Comparison of ENCODE assay signal across 13 cellular contexts in genomic region chr1:202281316-202282016, GRCh38.
DNase-seq lines count a peak whose midpoint lies in the region; ATAC-seq, FAIRE-seq and TF ChIP-seq lines count a peak whose summit lies in the region.
"Had no signal": no experiment of that assay in that cellular context is flagged by ENCODE, and none has a peak within 500 bp of the region (broad histone marks: within the 10 kb centered on the region; RNA-seq: fewer than 3 reads in every experiment).

No MANE protein-coding gene starts in this region.

- H3K4me2 ChIP-seq in astrocyte (ENCODE audit: low read length), result peak overlapping the region; percentile 72

- peaks cover 56% of the 10 kb centered on the region for H3K4me1 ChIP-seq in astrocyte (ENCODE audit: insufficient read depth, low read length)
- H3K4me1 ChIP-seq in upper lobe of right lung, result peaks cover 25% of the 10 kb centered on the region
- H3K4me1 ChIP-seq: parathyroid adenoma had no signal

- H3K79me2 ChIP-seq in astrocyte (ENCODE audit: insufficient read depth, low read length), result no peaks in the 10 kb centered on the region
- H3K79me2 ChIP-seq: parathyroid adenoma had no signal

- no peaks in the 10 kb centered on the region for H4K20me1 ChIP-seq in astrocyte (ENCODE audit: insufficient read depth, low read length)

- peaks cover 55% of the 10 kb centered on the region for H3K4me1 Mint-ChIP-seq in astrocyte (ENCODE audit: low read depth, unreplicated experiment)
- H3K4me1 Mint-ChIP-seq in activated CD4-positive, alpha-beta T cell treated with anti-CD3 and anti-CD28 coated beads, Interleukin-2, amount 10 ng/mL, durations not matched to agents 24 days and 14 days, result peaks cover 10% of the 10 kb centered on the region

- TF ChIP-seq CTCF in astrocyte (IDR thresholded peaks at IDR 0.05; ENCODE audit: insufficient read depth, low read depth, low read length), result no peak
- TF ChIP-seq CTCF in upper lobe of right lung (IDR thresholded peaks at IDR 0.05), result no peak

- peak overlapping the region; percentile 89 for H3K27ac Mint-ChIP-seq in astrocyte (ENCODE audit: unreplicated experiment)
- H3K27ac Mint-ChIP-seq in activated CD4-positive, alpha-beta T cell treated with anti-CD3 and anti-CD28 coated beads, Interleukin-2, amount 10 ng/mL, durations not matched to agents 24 days and 14 days, result no peak overlapping the region
- H3K27ac Mint-ChIP-seq: T-helper 2 cell treated with Interferon-gamma antibody and Interleukin-4, amounts not matched to agents 5 μg/mL and 100 μg/mL, for 36 hours had no signal

- H3K36me3 Mint-ChIP-seq in astrocyte (ENCODE audit: low read depth, unreplicated experiment), result no peaks in the 10 kb centered on the region
- H3K36me3 Mint-ChIP-seq in activated CD4-positive, alpha-beta T cell treated with anti-CD3 and anti-CD28 coated beads, Interleukin-2, amount 10 ng/mL, durations not matched to agents 24 days and 14 days (ENCODE audit: low read depth), result no peaks in the 10 kb centered on the region

- FAIRE-seq in astrocyte (lab: Jason Lieb, UNC), result peak; percentile 41
- FAIRE-seq: frontal cortex had no signal

- ATAC-seq in upper lobe of right lung, result peak; percentile 12

- peak; percentile 20 for DNase-seq in activated CD4-positive, CD25-positive, alpha-beta regulatory T cell treated with anti-CD3 and anti-CD28 coated beads, Interleukin-2, amount 50 U/mL, for 72 hours
- DNase-seq in activated CD4-positive, CD25-positive, alpha-beta regulatory T cell (lab: John Stamatoyannopoulos, UW), result no peak
- DNase-seq in astrocyte (ENCODE audit: low read depth), result peak; percentile 87
- DNase-seq in hepatic stellate cell (ENCODE audit: low spot score), result peak; percentile 83
- DNase-seq in upper lobe of right lung, result no peak
- DNase-seq in activated CD4-positive, alpha-beta T cell treated with anti-CD3 and anti-CD28 coated beads, Interleukin-2, amount 10 ng/mL, durations not matched to agents 24 days and 14 days, result no peak
- no peak for DNase-seq in retina
- no peak for DNase-seq in NCI-H345 (lab: John Stamatoyannopoulos, UW)
- DNase-seq: NCI-H187 had no signal

- H3K9ac ChIP-seq in astrocyte (ENCODE audit: low read length), result peak overlapping the region; percentile 5
- H3K9ac ChIP-seq: parathyroid adenoma had no signal

- peaks cover 8% of the 10 kb centered on the region for H3K27me3 Mint-ChIP-seq in astrocyte (ENCODE audit: low read depth, unreplicated experiment)
- H3K27me3 Mint-ChIP-seq in activated CD4-positive, alpha-beta T cell treated with anti-CD3 and anti-CD28 coated beads, Interleukin-2, amount 10 ng/mL, durations not matched to agents 24 days and 14 days, result peaks cover 22% of the 10 kb centered on the region

- H3K27ac ChIP-seq in astrocyte (ENCODE audit: low read depth, low read length) (peak overlapping the region; percentile 57), upper lobe of right lung (peak overlapping the region; percentile 68)
- H3K27ac ChIP-seq: cardiac muscle cell, parathyroid adenoma had no signal

- peak overlapping the region; percentile 51 for H3K4me3 Mint-ChIP-seq in astrocyte (ENCODE audit: unreplicated experiment)
- H3K4me3 Mint-ChIP-seq in activated CD4-positive, alpha-beta T cell treated with anti-CD3 and anti-CD28 coated beads, Interleukin-2, amount 10 ng/mL, durations not matched to agents 24 days and 14 days, result no peak overlapping the region
- H3K4me3 Mint-ChIP-seq: T-helper 2 cell treated with Interferon-gamma antibody and Interleukin-4, amounts not matched to agents 5 μg/mL and 100 μg/mL, for 36 hours had no signal

- no peak overlapping the region for H2AFZ ChIP-seq in astrocyte (ENCODE audit: low read depth, low read length)
- H2AFZ ChIP-seq: parathyroid adenoma had no signal

- no peaks in the 10 kb centered on the region for H3K36me3 ChIP-seq in astrocyte (ENCODE audit: insufficient read depth, low read length)
- H3K36me3 ChIP-seq in upper lobe of right lung, result no peaks in the 10 kb centered on the region
- H3K36me3 ChIP-seq: cardiac muscle cell had no signal

- no peaks in the 10 kb centered on the region for H3K27me3 ChIP-seq in astrocyte (ENCODE audit: insufficient read depth, low read length)
- no peaks in the 10 kb centered on the region for H3K27me3 ChIP-seq in upper lobe of right lung
- H3K27me3 ChIP-seq: cardiac muscle cell had no signal

- no peaks in the 10 kb centered on the region for H3K9me3 Mint-ChIP-seq in astrocyte (ENCODE audit: unreplicated experiment)
- no peaks in the 10 kb centered on the region for H3K9me3 Mint-ChIP-seq in activated CD4-positive, alpha-beta T cell treated with anti-CD3 and anti-CD28 coated beads, Interleukin-2, amount 10 ng/mL, durations not matched to agents 24 days and 14 days
- H3K9me3 Mint-ChIP-seq: T-helper 2 cell treated with Interferon-gamma antibody and Interleukin-4, amounts not matched to agents 5 μg/mL and 100 μg/mL, for 36 hours had no signal

- intact Hi-C loops in upper lobe of right lung (cut with DNase I), result loop anchor here (10.0 kb wide), 1 partner anchor 277 kb away; no protein-coding TSS in a partner anchor
- intact Hi-C loops in activated CD4-positive, alpha-beta T cell treated with anti-CD3 and anti-CD28 coated beads, Interleukin-2, amount 10 ng/mL, durations not matched to agents 24 days and 14 days (cut with micrococcal nuclease), result no loop called here

- H3K9me3 ChIP-seq in astrocyte (ENCODE audit: insufficient read depth, low read depth, low read length), result no peaks in the 10 kb centered on the region
- no peaks in the 10 kb centered on the region for H3K9me3 ChIP-seq in upper lobe of right lung

- H3K4me3 ChIP-seq in astrocyte (ENCODE audit: insufficient read depth, low read depth, low read length) (peak overlapping the region; percentile 2), upper lobe of right lung (no peak overlapping the region)
- H3K4me3 ChIP-seq: cardiac muscle cell had no signal

Comparison
In these comparisons a context has a peak if more than half of its experiments do, and no peak if none do; other contexts are left out.
1. DNase-seq: peak in activated CD4-positive, CD25-positive, alpha-beta regulatory T cell treated with anti-CD3 and anti-CD28 coated beads, Interleukin-2, amount 50 U/mL, for 72 hours (single experiment), astrocyte (single experiment) and hepatic stellate cell (single experiment); none in activated CD4-positive, CD25-positive, alpha-beta regulatory T cell (0 of 4), upper lobe of right lung (single experiment), activated CD4-positive, alpha-beta T cell treated with anti-CD3 and anti-CD28 coated beads, Interleukin-2, amount 10 ng/mL, durations not matched to agents 24 days and 14 days (single experiment), retina (single experiment) and NCI-H345 (single experiment).